8 cellular contexts compared by ENCODE assay signal in genomic region chr6:28251648-28252506, GRCh38. TPM values are rescaled to one million over a fixed set of nuclear protein-coding genes. Genes with fewer than 3 reads are reported as not detected.
DNase-seq lines count a peak whose midpoint lies in the region; ATAC-seq and TF ChIP-seq lines count a peak whose summit lies in the region.

TSS of gene ZKSCAN4 (minus strand) at chr6:28252269. CDS start at chr6:28251980, 289 bp downstream.

- H3K27ac ChIP-seq in CD8-positive, alpha-beta memory T cell (ENCODE audit: low read depth, low read length) = peak within 1 kb of the TSS; percentile 65
- peak within 1 kb of the TSS; percentile 59 for H3K27ac ChIP-seq in IMR-90 (ENCODE audit: insufficient read depth, low read length)

- BruUV-seq in IMR-90 (replicated peaks; lab: Mats Ljungman, UMichigan) = no TSS peak

- no peak for TF ChIP-seq CTCF in GM20000 (IDR thresholded peaks at IDR 0.05; ENCODE audit: extremely low read depth, missing control alignments)
- no peak for TF ChIP-seq CTCF in IMR-90 (conservative IDR thresholded peaks at IDR 0.05; ENCODE audit: low read depth, low read length)

- DNase-seq in CD8-positive, alpha-beta memory T cell = peak; percentile 59 to 81 (median 78)
- DNase-seq in GM20000 (ENCODE audit: low spot score) (peak; percentile 84), IMR-90 (peak; percentile 92), OCI-M1 (lab: John Stamatoyannopoulos, UW) (peak; percentile 97), activated T-cell treated with anti-CD3 and anti-CD28 coated beads for 4 hours (peak; percentile 76)
- DNase-seq in stimulated activated CD8-positive, alpha-beta memory T cell treated with anti-CD3 and anti-CD28 coated beads, Interleukin-4, amount 100 ng/mL, for 4 hours (ENCODE audit: low read depth in 2 of 2, low spot score in 1 of 2) = peak; percentile 57 to 62

- no peak within 1 kb of the TSS for H2BK20ac ChIP-seq in IMR-90 (ENCODE audit: low read depth, low read length)

- H3K14ac ChIP-seq in IMR-90 (replicated peaks; ENCODE audit: low read depth, low read length) = peak within 1 kb of the TSS; percentile 78

- no peak for TF ChIP-seq POLR2A in IMR-90 (IDR thresholded peaks at IDR 0.05; ENCODE audit: low read depth, low read length)

- peaks cover 7 to 24% of the 10 kb centered on the region in 2 experiments for H3K79me1 ChIP-seq in IMR-90 (ENCODE audit: low read depth in 1 of 2, low read length in 2 of 2)

- H2BK5ac ChIP-seq in IMR-90 (ENCODE audit: low read depth, low read length, poor library complexity, severe bottlenecking) = peak within 1 kb of the TSS; percentile 34

- H3K4me2 ChIP-seq in IMR-90 (ENCODE audit: low read depth, low read length) = peak within 1 kb of the TSS; percentile 81

- dilution Hi-C loops in IMR-90 (cut with HindIII; ENCODE audit: low sequenced_read_pairs, unreplicated experiment) = no loop called here

- 0% methylated on average over 15 of the region's 36 CpGs; no CpG with 5 or more reads in 1 of the 2 experiments for WGBS in IMR-90 (ENCODE audit: extremely low coverage in 2 of 2, insufficient read length in 1 of 2), 2 experiments

- H3K23ac ChIP-seq in IMR-90 (ENCODE audit: low read depth, low read length) = peak within 1 kb of the TSS; percentile 36

- H3K27me3 Mint-ChIP-seq in CD8-positive, alpha-beta memory T cell = peaks cover 0 to 4% of the 10 kb centered on the region in 2 donors

- peaks cover 4 to 30% (median 10%) of the 10 kb centered on the region in 3 donors for H3K36me3 Mint-ChIP-seq in CD8-positive, alpha-beta memory T cell

- CTCF ChIA-PET in CD8-positive, alpha-beta memory T cell (lab: Charles Lee) = interaction anchor here (0.8 to 2.3 kb wide), 8 partner anchors 12 to 147 kb away, joined by 3 to 11 read pairs (median 4); partner anchors contain the start of genes ZKSCAN3, ZSCAN12 and ZSCAN26
- CTCF ChIA-PET in IMR-90 (lab: Yijun Ruan, JAX) = interaction anchor here (0.6 to 1.9 kb wide), 3 partner anchors 9 to 133 kb away, joined by 4 to 5 read pairs (median 4); no protein-coding TSS in a partner anchor

- peak within 1 kb of the TSS; percentile 100 for H4K5ac ChIP-seq in IMR-90 (ENCODE audit: low read depth, low read length)

- peak within 1 kb of the TSS; percentile 94 for H2AFZ ChIP-seq in IMR-90 (replicated peaks; ENCODE audit: low read length, poor library complexity)

- peak within 1 kb of the TSS; percentile 42; the same call in 1 of the 2 replicates for H3K56ac ChIP-seq in IMR-90 (ENCODE audit: extremely low read depth, insufficient read depth, low read length)

- peak within 1 kb of the TSS; percentile 29; the same call in 1 of the 2 replicates for H2BK120ac ChIP-seq in IMR-90 (ENCODE audit: low read depth, low read length)

- peak within 1 kb of the TSS; percentile 72 to 98 (median 94) for H3K27ac Mint-ChIP-seq in CD8-positive, alpha-beta memory T cell

- peaks cover 0 to 2% (median 0%) of the 10 kb centered on the region in 5 donors for H3K9me3 Mint-ChIP-seq in CD8-positive, alpha-beta memory T cell

- POLR2A ChIA-PET in CD8-positive, alpha-beta memory T cell (lab: Charles Lee) = interaction anchor here (0.6 to 1.5 kb wide), 7 partner anchors 15 to 147 kb away, joined by 3 to 18 read pairs (median 6); partner anchors contain the start of genes ZKSCAN8, ZSCAN26 and ZSCAN31
- POLR2A ChIA-PET in IMR-90 (lab: Charles Lee; ENCODE audit: unreplicated experiment) = interaction anchor here (0.6 to 1.2 kb wide), 3 partner anchors 13 to 99 kb away, joined by 3 to 6 read pairs (median 3); partner anchors contain the start of gene ZSCAN26

- H3K9ac ChIP-seq in IMR-90 (ENCODE audit: low read depth, low read length) = peak within 1 kb of the TSS; percentile 78
- peak within 1 kb of the TSS; percentile 80 for H3K9ac ChIP-seq in mucosa of stomach (ENCODE audit: low read length)

- TF ChIP-seq RAD21 in IMR-90 (IDR thresholded peaks at IDR 0.05; ENCODE audit: low read length) = peak; percentile 27; the same call in 1 of the 2 replicates

- in situ Hi-C loops in IMR-90 (cut with MboI; ENCODE audit: low sequenced_read_pairs) = no loop called here

- peak within 1 kb of the TSS; percentile 82 for H3K4ac ChIP-seq in IMR-90 (ENCODE audit: low read depth, low read length)

- H2AK5ac ChIP-seq in IMR-90 (ENCODE audit: low read depth, low read length) = peak within 1 kb of the TSS; percentile 76

- H3K9me1 ChIP-seq in IMR-90 (ENCODE audit: insufficient read depth, low read length) = 0 out of 2 replicates have a peak, but pooled peaks cover 3% of the 10 kb centered on the region

- H3K18ac ChIP-seq in IMR-90 (ENCODE audit: low read depth, low read length) = no peak within 1 kb of the TSS; the same call in 1 of the 2 replicates

- H3K4me3 Mint-ChIP-seq in CD8-positive, alpha-beta memory T cell = peak within 1 kb of the TSS; percentile 96 to 100 (median 98)

- no peaks in the 10 kb centered on the region for H3K27me3 ChIP-seq in CD8-positive, alpha-beta memory T cell (ENCODE audit: insufficient read depth, low read length, poor library complexity, severe bottlenecking)
- H3K27me3 ChIP-seq in IMR-90 (ENCODE audit: control insufficient read depth, insufficient read depth, low read length) (no peaks in the 10 kb centered on the region), mucosa of stomach (ENCODE audit: control insufficient read depth, insufficient read depth, low read length) (peaks cover 3% of the 10 kb centered on the region)

- 0 out of 3 replicates have a peak within 1 kb of the TSS, but pooled peaks have one; percentile 10 for H2BK15ac ChIP-seq in IMR-90 (ENCODE audit: low read depth, low read length)

- H2AK9ac ChIP-seq in IMR-90 (replicated peaks; ENCODE audit: low read depth, low read length, poor library complexity) = peak within 1 kb of the TSS; percentile 88

- H4K20me1 ChIP-seq in IMR-90 (ENCODE audit: insufficient read depth, low read length) = no peaks in the 10 kb centered on the region

- intact Hi-C loops in IMR-90 (cut with micrococcal nuclease) = loop anchor here (1.0 to 5.0 kb wide), 4 partner anchors 14 to 105 kb away; partner anchors contain the start of genes PGBD1 and ZSCAN9

- H4K8ac ChIP-seq in IMR-90 (ENCODE audit: low read depth in 2 of 2, low read length in 2 of 2) = peak within 1 kb of the TSS; percentile 96 to 98

- no peaks in the 10 kb centered on the region for H3K9me3 ChIP-seq in CD8-positive, alpha-beta memory T cell (ENCODE audit: low read length)
- H3K9me3 ChIP-seq in IMR-90 (ENCODE audit: control insufficient read depth, insufficient read depth, low read length) (no peaks in the 10 kb centered on the region), mucosa of stomach (ENCODE audit: control insufficient read depth, low read length) (no peaks in the 10 kb centered on the region)

- ATAC-seq in IMR-90 (ENCODE audit: low read depth) = peak; percentile 96
- peak; percentile 92 for ATAC-seq in esophagus mucosa

- peak within 1 kb of the TSS; percentile 83 for H4K91ac ChIP-seq in IMR-90 (ENCODE audit: insufficient read depth, low read depth, low read length)

- peaks cover 25% of the 10 kb centered on the region for H3K4me1 ChIP-seq in CD8-positive, alpha-beta memory T cell (ENCODE audit: insufficient read depth, low read length)
- H3K4me1 ChIP-seq in IMR-90 (ENCODE audit: control insufficient read depth, insufficient read depth, low read length) (peaks cover 7% of the 10 kb centered on the region), mucosa of stomach (ENCODE audit: control insufficient read depth, insufficient read depth, low read length) (peaks cover 15% of the 10 kb centered on the region)

- H3K36me3 ChIP-seq in CD8-positive, alpha-beta memory T cell (ENCODE audit: insufficient read depth, low read length) = peaks cover 11% of the 10 kb centered on the region
- H3K36me3 ChIP-seq in IMR-90 (ENCODE audit: control insufficient read depth, insufficient read depth, low read length) = peaks cover 7% of the 10 kb centered on the region
- no peaks in the 10 kb centered on the region for H3K36me3 ChIP-seq in mucosa of stomach (ENCODE audit: control insufficient read depth, insufficient read depth, low read length)

- H3K4me1 Mint-ChIP-seq in CD8-positive, alpha-beta memory T cell = peaks cover 31 to 53% (median 48%) of the 10 kb centered on the region in 3 donors

- H3K4me3 ChIP-seq in CD8-positive, alpha-beta memory T cell (ENCODE audit: low read length) = peak within 1 kb of the TSS; percentile 100
- H3K4me3 ChIP-seq in IMR-90 (ENCODE audit: insufficient read depth, low read depth, low read length) = peak within 1 kb of the TSS; percentile 58
- H3K4me3 ChIP-seq in mucosa of stomach (ENCODE audit: low read length) = peak within 1 kb of the TSS; percentile 98

TF ChIP-seq in IMR-90, 13 proteins besides CTCF, POLR2A, EP300 and RAD21:
- TF ChIP-seq NFE2L2 (IDR thresholded peaks at IDR 0.05; ENCODE audit: low read depth, low read length) (no peak), RCOR1 (IDR thresholded peaks at IDR 0.05; ENCODE audit: insufficient replicate concordance, low read length) (peak; percentile 25), MAZ (IDR thresholded peaks at IDR 0.05; ENCODE audit: borderline replicate concordance, low read depth, low read length) (peak; percentile 49; the same call in 1 of the 2 replicates), ELK1 (IDR thresholded peaks at IDR 0.05; ENCODE audit: borderline replicate concordance, low read depth, low read length) (no peak), SMC3 (IDR thresholded peaks at IDR 0.05; ENCODE audit: low read depth, low read length) (peak; percentile 7; the same call in 1 of the 2 replicates)

RNA-seq across cellular contexts. Expression of gene ZKSCAN4, which starts in this region (rescaled TPM):
- 1 to 10 TPM; 5.6 to 6.3 TPM for total RNA-seq in CD8-positive, alpha-beta memory T cell
- 5.8 TPM for polyA plus RNA-seq in CD8-positive, alpha-beta memory T cell
- 4.7 and 5.7 TPM in 2 replicates for total RNA-seq in IMR-90 (2012; rRNA removed)
- 2.0 and 2.4 TPM in 2 replicates for polyA plus RNA-seq in IMR-90 (2012; rRNA removed)
- polyA plus RNA-seq in IMR-90 (2012; cell fraction: cytosol; rRNA removed) = 0.77 and 0.90 TPM in 2 replicates
- polyA plus RNA-seq in IMR-90 (2012; cell fraction: nucleus; rRNA removed; ENCODE audit: low replicate concordance) = 1.3 and 3.4 TPM in 2 replicates
- 2.6 TPM for total RNA-seq in esophagus mucosa

Comparison
In these comparisons a context has a peak if more than half of its experiments do, and no peak if none do; other contexts are left out.
1. Peak in every context shown above with its lines: DNase-seq, ATAC-seq, H3K4me3 ChIP-seq and H3K27ac ChIP-seq.